ENCODE assay signal across 8 cellular contexts in genomic region chr3:169390310-169390731, GRCh38.
A peak's percentile ranks its signal among the peaks of the same experiment; 100 is the strongest.
DNase-seq lines count a peak whose midpoint lies in the region; ATAC-seq and TF ChIP-seq lines count a peak whose summit lies in the region.

No MANE protein-coding gene starts in this region.

- H3K9ac ChIP-seq in smooth muscle cell (ENCODE audit: low read depth) = no peak overlapping the region

- no peak overlapping the region for H3K4me2 ChIP-seq in smooth muscle cell

- no peaks in the 10 kb centered on the region for H3K27me3 ChIP-seq in smooth muscle cell (ENCODE audit: low read depth)
- no peaks in the 10 kb centered on the region for H3K27me3 ChIP-seq in heart left ventricle

- no peak overlapping the region for H3K27ac Mint-ChIP-seq in natural killer cell treated with Interleukin-12 subunit alpha and Interleukin-12 subunit beta and Interleukin-15 and Interleukin-18, amount 100 ng/mL, for 72 hours

- H3K9me3 ChIP-seq in smooth muscle cell (replicated peaks; ENCODE audit: low read depth) (no peaks in the 10 kb centered on the region), heart left ventricle (no peaks in the 10 kb centered on the region)

- no peak for TF ChIP-seq POLR2A in heart left ventricle (IDR thresholded peaks at IDR 0.05)

- H3K27ac ChIP-seq in smooth muscle cell (ENCODE audit: low read depth) = no peak overlapping the region
- peak overlapping the region in 3 of 12 donors; percentile 29 to 59 (median 34) for H3K27ac ChIP-seq in heart left ventricle

- H3K9me3 Mint-ChIP-seq in natural killer cell treated with Interleukin-12 subunit alpha and Interleukin-12 subunit beta and Interleukin-15 and Interleukin-18, amount 100 ng/mL, for 72 hours = no peaks in the 10 kb centered on the region

- no peak overlapping the region for H3K4me3 ChIP-seq in cardiac fibroblast (replicated peaks in 1 of 2; ENCODE audit: low read depth in 2 of 2, low read length in 2 of 2)
- no peak overlapping the region for H3K4me3 ChIP-seq in smooth muscle cell
- no peak overlapping the region for H3K4me3 ChIP-seq in heart left ventricle

- H3K4me3 Mint-ChIP-seq in natural killer cell treated with Interleukin-12 subunit alpha and Interleukin-12 subunit beta and Interleukin-15 and Interleukin-18, amount 100 ng/mL, for 72 hours = no peak overlapping the region

- H3K27me3 Mint-ChIP-seq in natural killer cell treated with Interleukin-12 subunit alpha and Interleukin-12 subunit beta and Interleukin-15 and Interleukin-18, amount 100 ng/mL, for 72 hours = peaks cover 0 to 3% of the 10 kb centered on the region in 2 donors

- H4K20me1 ChIP-seq in smooth muscle cell (ENCODE audit: low read depth) = no peaks in the 10 kb centered on the region

- H3K36me3 Mint-ChIP-seq in natural killer cell treated with Interleukin-12 subunit alpha and Interleukin-12 subunit beta and Interleukin-15 and Interleukin-18, amount 100 ng/mL, for 72 hours = no peaks in the 10 kb centered on the region

- DNase-seq in A172 (ENCODE audit: low spot score) = peak; percentile 32
- DNase-seq in cardiac fibroblast (ENCODE audit: low read depth in 2 of 2) = peak; percentile 24 to 67
- no peak for DNase-seq in natural killer cell treated with Interleukin-12 subunit alpha and Interleukin-12 subunit beta and Interleukin-15 and Interleukin-18, amount 100 ng/mL, for 72 hours (ENCODE audit: low spot score)
- no peak for DNase-seq in smooth muscle cell (lab: John Stamatoyannopoulos, UW; ENCODE audit: unreplicated experiment)
- no peak for DNase-seq in stimulated activated CD4-positive, alpha-beta T cell treated with anti-CD3 and anti-CD28 coated beads, Interleukin-1b, Interleukin-23, amount 100 ng/mL, for 48 hours
- DNase-seq in heart left ventricle = no peak

- intact Hi-C loops in heart left ventricle (cut with DNase I) = loop anchor here in 2 of 10 donors (5.0 to 10.0 kb wide), 2 partner anchors 274 to 277 kb away; partner anchors contain the start of gene MECOM (in 1 of the 2)

- no peak overlapping the region for H2AFZ ChIP-seq in smooth muscle cell (ENCODE audit: low read depth)

- ATAC-seq in GM19463 (IDR thresholded peaks at IDR 0.05; ENCODE audit: unreplicated experiment) (peak; percentile 88), HG03460 (IDR thresholded peaks at IDR 0.05; ENCODE audit: unreplicated experiment) (peak; percentile 80), heart left ventricle (no peak)
- ATAC-seq in natural killer cell treated with Interleukin-12 subunit alpha and Interleukin-12 subunit beta and Interleukin-15 and Interleukin-18, amount 100 ng/mL, for 72 hours = no peak

- H3K4me1 ChIP-seq in smooth muscle cell (ENCODE audit: low read depth) (peaks cover 5% of the 10 kb centered on the region), heart left ventricle (peaks cover 0 to 39% (median 16%) of the 10 kb centered on the region in 12 donors)

- TF ChIP-seq CTCF in cardiac fibroblast (IDR thresholded peaks at IDR 0.05; ENCODE audit: low read depth, low read length) (no peak), smooth muscle cell (IDR thresholded peaks at IDR 0.05; ENCODE audit: borderline replicate concordance, insufficient read depth, poor library complexity, severe bottlenecking) (no peak), heart left ventricle (IDR thresholded peaks at IDR 0.05) (peak in 3 of 12 donors; percentile 1 to 13 (median 9))

- WGBS in smooth muscle cell (ENCODE audit: low lambda C conversion rate) = 67% methylated on average over 1 of the region's 1 CpG
- 88 to 100% (median 91%) methylated on average over 1 of the region's 1 CpG for WGBS in heart left ventricle, 4 donors

- no peaks in the 10 kb centered on the region for H3K79me2 ChIP-seq in smooth muscle cell (ENCODE audit: low read depth)

- H3K36me3 ChIP-seq in smooth muscle cell (ENCODE audit: low read depth) (no peaks in the 10 kb centered on the region), heart left ventricle (no peaks in the 10 kb centered on the region)

- peaks cover 19% of the 10 kb centered on the region for H3F3A ChIP-seq in smooth muscle cell (ENCODE audit: low read depth)

- H3K4me1 Mint-ChIP-seq in natural killer cell treated with Interleukin-12 subunit alpha and Interleukin-12 subunit beta and Interleukin-15 and Interleukin-18, amount 100 ng/mL, for 72 hours (ENCODE audit: low read depth in 2 of 2) = no peaks in the 10 kb centered on the region

Comparison
In these comparisons a context has a peak if more than half of its experiments do, and no peak if none do; other contexts are left out.
1. DNase-seq: peak in A172 (single experiment) and cardiac fibroblast (2 of 2); none in natural killer cell treated with Interleukin-12 subunit alpha and Interleukin-12 subunit beta and Interleukin-15 and Interleukin-18, amount 100 ng/mL, for 72 hours (single experiment), smooth muscle cell (single experiment), stimulated activated CD4-positive, alpha-beta T cell treated with anti-CD3 and anti-CD28 coated beads, Interleukin-1b, Interleukin-23, amount 100 ng/mL, for 48 hours (single experiment) and heart left ventricle (0 of 5).
2. ATAC-seq: peak in GM19463 (single experiment) and HG03460 (single experiment); none in natural killer cell treated with Interleukin-12 subunit alpha and Interleukin-12 subunit beta and Interleukin-15 and Interleukin-18, amount 100 ng/mL, for 72 hours (0 of 2) and heart left ventricle (0 of 4).